Comparison of ENCODE assay signal across 14 cellular contexts in genomic region chr15:71559098-71559497, GRCh38.
DNase-seq lines count a peak whose midpoint lies in the region; ATAC-seq and TF ChIP-seq lines count a peak whose summit lies in the region.
"Had no signal": no experiment of that assay in that cellular context is flagged by ENCODE, and none has a peak within 500 bp of the region (broad histone marks: within the 10 kb centered on the region; RNA-seq: fewer than 3 reads in every experiment).

No MANE protein-coding gene starts in this region.

- peaks cover 4% of the 10 kb centered on the region; the same call in 1 of the 2 replicates for H3K9me3 ChIP-seq in AG04450 (ENCODE audit: control insufficient read depth, insufficient read depth, low read length)
- H3K9me3 ChIP-seq: neutrophil had no signal

- POLR2A ChIA-PET in AG04450 (lab: Yijun Ruan, JAX): no interaction called here

- no peaks in the 10 kb centered on the region for H3K27me3 ChIP-seq in AG04450 (ENCODE audit: control insufficient read depth, insufficient read depth, low read length)
- H3K27me3 ChIP-seq: neutrophil had no signal

- H3K4me3 ChIP-seq in AG04450 (ENCODE audit: low read depth, low read length): no peak overlapping the region
- H3K4me3 ChIP-seq: A549, left ventricle myocardium inferior had no signal

- no peak overlapping the region for H3K27ac ChIP-seq in AG04450 (ENCODE audit: low read depth, low read length)
- H3K27ac ChIP-seq: A549, left ventricle myocardium inferior, neutrophil had no signal

- DNase-seq in AG04450 (ENCODE audit: low read depth, low spot score): peak; percentile 56
- peak; percentile 21 for DNase-seq in HPDE6-E6E7 (ENCODE audit: extremely low spot score)
- peak; percentile 96 for DNase-seq in amniotic epithelial cell (ENCODE audit: low read depth)
- DNase-seq in hepatic stellate cell (ENCODE audit: low spot score): peak; percentile 29
- no peak for DNase-seq in NCI-H1105 treated with DMSO at 0.1 percent for 48 hours (lab: John Stamatoyannopoulos, UW)
- DNase-seq in medulla oblongata (ENCODE audit: extremely low spot score): no peak
- DNase-seq: DMS79, left ventricle myocardium inferior, NCI-H1436 treated with DMSO at 0.1 percent for 48 hours, NCI-H526 had no signal

- no peak for TF ChIP-seq CTCF in AG04450 (IDR thresholded peaks at IDR 0.05; ENCODE audit: low read depth, low read length)

- CTCF ChIA-PET in AG04450 (lab: Charles Lee): no interaction called here

- ATAC-seq in GM18858 (IDR thresholded peaks at IDR 0.05; ENCODE audit: unreplicated experiment): no peak
- no peak for ATAC-seq in HG02642 (IDR thresholded peaks at IDR 0.05; ENCODE audit: poor library complexity, unreplicated experiment)
- ATAC-seq: A549 had no signal

Comparison
In these comparisons a context has a peak if more than half of its experiments do, and no peak if none do; other contexts are left out.
1. DNase-seq: peak in AG04450 (single experiment), HPDE6-E6E7 (single experiment), amniotic epithelial cell (single experiment) and hepatic stellate cell (single experiment); none in NCI-H1105 treated with DMSO at 0.1 percent for 48 hours (single experiment) and medulla oblongata (single experiment).